8 cellular contexts compared by ENCODE assay signal in the genomic region with DNA sequence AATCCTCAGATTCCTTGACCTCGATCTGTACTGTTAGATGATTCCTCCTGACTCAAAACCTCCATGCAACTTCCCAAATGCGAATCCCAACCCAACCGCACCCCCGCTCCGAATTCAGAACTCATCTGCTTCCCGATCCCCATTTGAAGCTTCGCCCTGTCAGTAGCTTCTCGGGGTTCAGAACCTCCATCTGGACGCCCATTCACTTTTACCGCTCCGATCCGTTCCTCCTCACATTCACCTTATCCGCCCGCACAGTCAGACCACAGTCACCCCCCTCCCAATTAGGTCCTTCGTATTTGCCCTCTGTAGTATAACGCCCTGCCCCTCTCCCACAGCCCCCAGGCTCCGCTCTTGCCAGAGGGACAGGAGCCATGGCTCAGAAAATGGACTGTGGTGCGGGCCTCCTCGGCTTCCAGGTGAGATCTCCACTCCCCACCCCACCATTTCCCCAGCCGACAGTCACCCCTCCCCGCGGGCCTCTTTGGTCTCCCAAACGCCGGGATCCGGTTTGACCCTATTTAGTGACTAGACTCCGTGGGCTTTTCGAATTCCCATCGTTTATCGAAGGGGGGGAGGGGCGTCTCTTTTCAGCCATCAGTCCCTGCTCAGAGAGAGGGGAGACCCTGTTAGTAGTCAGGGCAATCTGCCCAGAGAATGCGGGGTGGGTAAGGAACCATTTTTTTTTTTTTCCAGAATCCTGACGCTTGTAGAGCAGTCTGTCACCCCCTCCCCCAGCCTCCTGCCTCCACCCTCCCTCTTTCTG. TPM values are rescaled to one million over a fixed set of nuclear protein-coding genes. Genes with fewer than 3 reads are reported as not detected.
DNase-seq lines count a peak whose midpoint lies in the region; ATAC-seq and TF ChIP-seq lines count a peak whose summit lies in the region.

No MANE protein-coding gene starts in this region.

- CTCF ChIA-PET in AG04450 (lab: Charles Lee): interaction anchor here (0.8 to 1.1 kb wide), 2 partner anchors 14 to 33 kb away, joined by 3 read pairs; no protein-coding TSS in a partner anchor
- CTCF ChIA-PET in HEK293T (lab: Yijun Ruan, JAX): no interaction called here

- H3K4me1 ChIP-seq in endodermal cell (ENCODE audit: control insufficient read depth, insufficient read depth, low read length) (no peaks in the 10 kb centered on the region), mucosa of stomach (ENCODE audit: control insufficient read depth, insufficient read depth, low read length) (peaks cover 9% of the 10 kb centered on the region), vagina (peaks cover 17% of the 10 kb centered on the region)

- POLR2A ChIA-PET in AG04450 (lab: Yijun Ruan, JAX): interaction anchor here (0.6 to 1.6 kb wide), 7 partner anchors 9 to 1027 kb away, joined by 3 to 14 read pairs (median 4); partner anchors contain the start of gene GSPT2
- POLR2A ChIA-PET in HEK293T (lab: Yijun Ruan, JAX): interaction anchor here (1.0 to 1.6 kb wide), 2 partner anchors 9 to 24 kb away, joined by 3 to 8 read pairs; no protein-coding TSS in a partner anchor

- H3K4me3 ChIP-seq in AG04450 (ENCODE audit: low read depth, low read length) (peak overlapping the region; percentile 83), endodermal cell (ENCODE audit: low read length) (peak overlapping the region; percentile 95), mucosa of stomach (ENCODE audit: low read length) (peak overlapping the region; percentile 71), vagina (peak overlapping the region; percentile 44 to 53)

- no peaks in the 10 kb centered on the region for H3K27me3 ChIP-seq in AG04450 (ENCODE audit: control insufficient read depth, insufficient read depth, low read length)
- H3K27me3 ChIP-seq in endodermal cell (ENCODE audit: control insufficient read depth, insufficient read depth, low read length, poor library complexity, severe bottlenecking): no peaks in the 10 kb centered on the region
- no peaks in the 10 kb centered on the region for H3K27me3 ChIP-seq in mucosa of stomach (ENCODE audit: control insufficient read depth, insufficient read depth, low read length)
- no peaks in the 10 kb centered on the region for H3K27me3 ChIP-seq in vagina

- no peak for TF ChIP-seq CTCF in AG04450 (IDR thresholded peaks at IDR 0.05; ENCODE audit: low read depth, low read length)
- TF ChIP-seq CTCF in endodermal cell (conservative IDR thresholded peaks at IDR 0.05): no peak
- no peak for TF ChIP-seq CTCF in vagina (IDR thresholded peaks at IDR 0.05)

- peaks cover 11% of the 10 kb centered on the region for H3K4me1 Mint-ChIP-seq in T-helper 17 cell
- H3K4me1 Mint-ChIP-seq in endodermal cell: peaks cover 5% of the 10 kb centered on the region

- no peak for DNase-seq in AG04450 (ENCODE audit: low read depth, low spot score)
- DNase-seq in HEK293T (ENCODE audit: extremely low spot score): peak; percentile 18
- DNase-seq in T-helper 17 cell: no peak
- peak; percentile 67 for DNase-seq in endodermal cell
- no peak for DNase-seq in vagina (ENCODE audit: extremely low spot score in 2 of 2)

- peak overlapping the region; percentile 99 for H3K9ac ChIP-seq in endodermal cell (ENCODE audit: extremely low read depth, low read length, poor library complexity, severe bottlenecking)
- peak overlapping the region; percentile 92 for H3K9ac ChIP-seq in mucosa of stomach (ENCODE audit: low read length)

- TF ChIP-seq POLR2A in vagina (IDR thresholded peaks at IDR 0.05): no peak

- H3K27me3 Mint-ChIP-seq in T-helper 17 cell (no peaks in the 10 kb centered on the region), endodermal cell (ENCODE audit: insufficient read depth) (no peaks in the 10 kb centered on the region)

- WGBS in endodermal cell (ENCODE audit: insufficient coverage in 1 of 2, insufficient read length in 1 of 2), 2 experiments: 0% methylated on average over 5 to 28 of the region's 32 CpGs

- peak overlapping the region; percentile 96 for H3K4me3 Mint-ChIP-seq in T-helper 17 cell
- peak overlapping the region; percentile 98 for H3K4me3 Mint-ChIP-seq in endodermal cell

- H3K36me3 Mint-ChIP-seq in T-helper 17 cell (ENCODE audit: low read depth): peaks cover 2% of the 10 kb centered on the region
- peaks cover 34% of the 10 kb centered on the region for H3K36me3 Mint-ChIP-seq in endodermal cell (ENCODE audit: low read depth)

- H3K27ac ChIP-seq in AG04450 (ENCODE audit: low read depth, low read length) (peak overlapping the region; percentile 90), endodermal cell (ENCODE audit: low read depth, low read length) (peak overlapping the region; percentile 86), vagina (peak overlapping the region; percentile 74)

- H3K9me3 ChIP-seq in AG04450 (ENCODE audit: control insufficient read depth, insufficient read depth, low read length) (no peaks in the 10 kb centered on the region; the same call in 1 of the 2 replicates), T-helper 17 cell (ENCODE audit: control insufficient read depth, low read length, poor library complexity, severe bottlenecking) (no peaks in the 10 kb centered on the region), endodermal cell (ENCODE audit: control insufficient read depth, low read length) (no peaks in the 10 kb centered on the region), mucosa of stomach (ENCODE audit: control insufficient read depth, low read length) (no peaks in the 10 kb centered on the region), vagina (no peaks in the 10 kb centered on the region)

- ATAC-seq in T-helper 17 cell (no peak), HG02973 (IDR thresholded peaks at IDR 0.05; ENCODE audit: unreplicated experiment) (no peak), HG03521 (IDR thresholded peaks at IDR 0.05; ENCODE audit: unreplicated experiment) (no peak)

- H3K9me3 Mint-ChIP-seq in endodermal cell: peaks cover 55% of the 10 kb centered on the region

- H3K27ac Mint-ChIP-seq in T-helper 17 cell (peak overlapping the region; percentile 88), endodermal cell (peak overlapping the region; percentile 97)

- H3K36me3 ChIP-seq in endodermal cell (ENCODE audit: control insufficient read depth, insufficient read depth, low read length): peaks cover 33% of the 10 kb centered on the region
- H3K36me3 ChIP-seq in mucosa of stomach (ENCODE audit: control insufficient read depth, insufficient read depth, low read length): no peaks in the 10 kb centered on the region
- no peaks in the 10 kb centered on the region for H3K36me3 ChIP-seq in vagina

- intact Hi-C loops in vagina (cut with DNase I): no loop called here

TF ChIP-seq in HEK293T, 16 proteins besides CTCF, POLR2A, EP300 and RAD21:
- no peak for TF ChIP-seq BHLHE40 (IDR thresholded peaks at IDR 0.05; ENCODE audit: borderline replicate concordance)
- no peak for TF ChIP-seq CTBP1 (IDR thresholded peaks at IDR 0.05; ENCODE audit: borderline replicate concordance)
- no peak for TF ChIP-seq HDGF (IDR thresholded peaks at IDR 0.05; ENCODE audit: borderline replicate concordance)
- peak; percentile 27; the same call in 1 of the 2 replicates for TF ChIP-seq L3MBTL2 (conservative IDR thresholded peaks at IDR 0.05)
- TF ChIP-seq LEF1 (IDR thresholded peaks at IDR 0.05; ENCODE audit: borderline replicate concordance): no peak
TF ChIP-seq in HEK293T: peak in this region for 1.

RNA-seq across cellular contexts. Expression of gene MAGED1, which starts 0.7 kb away (rescaled TPM):
- polyA plus RNA-seq in AG04450 (2011; rRNA removed): 549 and 622 TPM in 2 replicates
- polyA minus RNA-seq in AG04450 (2011; rRNA and poly(A)+ RNA removed): 512 and 635 TPM in 2 replicates
- total RNA-seq in T-helper 17 cell (10 to 100 TPM; 25.6 to 26.3 TPM), endodermal cell (100 to 1,000 TPM; 344 to 419 TPM), vagina (50.1 TPM)
- polyA plus RNA-seq in endodermal cell (2013, experiment 1 of 2): 371 TPM
- 352 TPM for polyA plus RNA-seq in endodermal cell (2013, experiment 2 of 2)

Comparison
In these comparisons a context has a peak if more than half of its experiments do, and no peak if none do; other contexts are left out.
1. DNase-seq: peak in HEK293T (single experiment) and endodermal cell (single experiment); none in AG04450 (single experiment), T-helper 17 cell (0 of 3) and vagina (0 of 2).
2. Peak in every context shown above with its lines, with median percentiles within 50 percentile points of each other: H3K27ac ChIP-seq and H3K4me3 ChIP-seq.